In the genomic region with DNA sequence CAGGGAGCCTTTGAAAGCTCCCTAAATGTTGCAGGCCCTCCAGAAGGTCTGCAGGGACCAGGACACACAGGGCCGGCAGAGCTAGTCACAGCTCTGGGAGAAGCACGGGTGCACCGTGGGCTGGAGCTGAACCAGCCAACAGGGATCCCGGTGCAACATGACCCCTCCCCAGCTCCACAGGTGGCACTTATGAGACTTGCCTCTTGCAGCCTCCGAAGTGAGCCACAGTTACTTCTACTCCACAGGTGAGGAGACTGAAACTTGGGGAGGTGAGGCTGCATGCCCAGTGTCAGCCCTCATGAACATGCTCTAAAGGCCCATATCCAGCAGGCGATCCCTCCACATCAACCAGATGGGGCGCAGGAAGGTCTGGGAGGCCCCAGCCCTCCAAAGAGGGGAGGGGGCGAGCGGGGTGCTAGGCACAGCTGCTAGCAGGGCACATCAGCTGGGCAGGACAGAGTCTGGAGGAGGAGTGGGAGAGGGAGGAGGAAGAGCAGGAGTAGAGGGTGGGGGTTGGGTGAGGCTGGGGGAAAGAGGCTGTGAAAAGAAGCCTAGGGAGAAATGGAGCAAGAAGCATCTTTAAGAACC, we compare ENCODE assay signal across 1 cellular context.
TF ChIP-seq lines count a peak whose summit lies in the region.

No MANE protein-coding gene starts in this region.

TF ChIP-seq in GM23338, 12 proteins besides CTCF, POLR2A, EP300 and RAD21:
- TF ChIP-seq, protein P1, sequence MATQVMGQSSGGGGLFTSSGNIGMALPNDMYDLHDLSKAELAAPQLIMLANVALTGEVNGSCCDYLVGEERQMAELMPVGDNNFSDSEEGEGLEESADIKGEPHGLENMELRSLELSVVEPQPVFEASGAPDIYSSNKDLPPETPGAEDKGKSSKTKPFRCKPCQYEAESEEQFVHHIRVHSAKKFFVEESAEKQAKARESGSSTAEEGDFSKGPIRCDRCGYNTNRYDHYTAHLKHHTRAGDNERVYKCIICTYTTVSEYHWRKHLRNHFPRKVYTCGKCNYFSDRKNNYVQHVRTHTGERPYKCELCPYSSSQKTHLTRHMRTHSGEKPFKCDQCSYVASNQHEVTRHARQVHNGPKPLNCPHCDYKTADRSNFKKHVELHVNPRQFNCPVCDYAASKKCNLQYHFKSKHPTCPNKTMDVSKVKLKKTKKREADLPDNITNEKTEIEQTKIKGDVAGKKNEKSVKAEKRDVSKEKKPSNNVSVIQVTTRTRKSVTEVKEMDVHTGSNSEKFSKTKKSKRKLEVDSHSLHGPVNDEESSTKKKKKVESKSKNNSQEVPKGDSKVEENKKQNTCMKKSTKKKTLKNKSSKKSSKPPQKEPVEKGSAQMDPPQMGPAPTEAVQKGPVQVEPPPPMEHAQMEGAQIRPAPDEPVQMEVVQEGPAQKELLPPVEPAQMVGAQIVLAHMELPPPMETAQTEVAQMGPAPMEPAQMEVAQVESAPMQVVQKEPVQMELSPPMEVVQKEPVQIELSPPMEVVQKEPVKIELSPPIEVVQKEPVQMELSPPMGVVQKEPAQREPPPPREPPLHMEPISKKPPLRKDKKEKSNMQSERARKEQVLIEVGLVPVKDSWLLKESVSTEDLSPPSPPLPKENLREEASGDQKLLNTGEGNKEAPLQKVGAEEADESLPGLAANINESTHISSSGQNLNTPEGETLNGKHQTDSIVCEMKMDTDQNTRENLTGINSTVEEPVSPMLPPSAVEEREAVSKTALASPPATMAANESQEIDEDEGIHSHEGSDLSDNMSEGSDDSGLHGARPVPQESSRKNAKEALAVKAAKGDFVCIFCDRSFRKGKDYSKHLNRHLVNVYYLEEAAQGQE (IDR thresholded peaks at IDR 0.05; ENCODE audit: unreplicated experiment) = no peak
- TF ChIP-seq ZNF331 (CRISPR knock-in tag; IDR thresholded peaks at IDR 0.05; ENCODE audit: low read depth) = no peak
- TF ChIP-seq EZH2phosphoT487 (IDR thresholded peaks at IDR 0.05; ENCODE audit: unreplicated experiment) = no peak
- TF ChIP-seq JUNB (IDR thresholded peaks at IDR 0.05; ENCODE audit: unreplicated experiment) = no peak
- no peak for TF ChIP-seq ZNF114 (CRISPR knock-in tag; IDR thresholded peaks at IDR 0.05)
- no peak for TF ChIP-seq EZH2 (IDR thresholded peaks at IDR 0.05; ENCODE audit: low read depth, unreplicated experiment)
- no peak for TF ChIP-seq NANOG (IDR thresholded peaks at IDR 0.05; ENCODE audit: borderline replicate concordance)
- TF ChIP-seq CREB1 (CRISPR knock-in tag; IDR thresholded peaks at IDR 0.05; ENCODE audit: low read depth) = no peak
- no peak for TF ChIP-seq POLR2AphosphoS5 (IDR thresholded peaks at IDR 0.05; ENCODE audit: low read depth)
- no peak for TF ChIP-seq STAT1 (IDR thresholded peaks at IDR 0.05; ENCODE audit: unreplicated experiment)
- TF ChIP-seq ZNF462 (CRISPR knock-in tag; IDR thresholded peaks at IDR 0.05) = no peak
TF ChIP-seq in GM23338: peak in this region for 0.
